ENCODE assay signal across 1 cellular context in genomic region chr1:61638296-61638695, GRCh38.
TF ChIP-seq lines count a peak whose summit lies in the region.

No MANE protein-coding gene starts in this region.

TF ChIP-seq in WTC11, 78 proteins besides CTCF, POLR2A, EP300 and RAD21 (continued from another document):
- TF ChIP-seq AFF4 (CRISPR knock-in tag; IDR thresholded peaks at IDR 0.05; ENCODE audit: borderline replicate concordance) (no peak), FOXP1 (CRISPR knock-in tag; IDR thresholded peaks at IDR 0.05; ENCODE audit: borderline replicate concordance) (no peak), NR1H2 (CRISPR knock-in tag; IDR thresholded peaks at IDR 0.05) (no peak), E2F4 (CRISPR knock-in tag; IDR thresholded peaks at IDR 0.05; ENCODE audit: borderline replicate concordance, low read depth) (no peak)
TF ChIP-seq in WTC11: peak in this region for 0.
